In the genomic region with DNA sequence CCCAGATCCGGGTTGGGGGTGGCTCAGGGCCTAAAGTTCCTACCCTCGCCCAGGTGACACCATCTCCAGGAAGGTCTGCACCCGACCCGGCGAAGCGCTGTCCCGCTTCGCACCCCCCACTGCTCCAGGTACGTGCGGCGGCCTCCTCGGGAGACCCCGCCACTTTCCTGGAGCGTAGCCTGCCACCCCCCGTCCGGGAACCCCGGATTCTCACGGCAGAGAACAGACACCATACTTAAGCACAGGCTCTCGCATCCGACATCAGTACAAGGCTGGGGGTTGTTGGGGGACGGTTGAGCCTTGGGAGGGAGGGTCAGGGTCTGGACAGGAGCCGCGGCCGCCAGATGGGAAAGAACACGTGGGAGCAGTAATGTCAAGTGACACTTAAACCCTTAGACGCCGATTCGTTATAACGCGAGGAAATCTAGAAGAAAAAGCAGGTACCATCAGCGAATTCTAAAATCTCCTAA, we compare ENCODE assay signal across 8 cellular contexts. TPM values are rescaled to one million over a fixed set of nuclear protein-coding genes. Genes with fewer than 3 reads are reported as not detected.
DNase-seq lines count a peak whose midpoint lies in the region; ATAC-seq and TF ChIP-seq lines count a peak whose summit lies in the region.

No MANE protein-coding gene starts in this region.

- H3K27ac ChIP-seq in A673 (ENCODE audit: low read depth, low read length, poor library complexity, severe bottlenecking): peak overlapping the region; percentile 98

- no peak for TF ChIP-seq CTCF in A673 (conservative IDR thresholded peaks at IDR 0.05; ENCODE audit: low read depth, low read length)

- peak; percentile 35 for ATAC-seq in HG03280 (IDR thresholded peaks at IDR 0.05; ENCODE audit: unreplicated experiment)
- ATAC-seq in activated CD8-positive, alpha-beta T cell treated with anti-CD3 and anti-CD28 coated beads, Interleukin-2, amount 10 ng/mL, durations not matched to agents 7 days and 5 days: peak; percentile 45

- intact Hi-C loops in A673 (cut with micrococcal nuclease; ENCODE audit: unreplicated experiment): loop anchor here (1.0 kb wide), 1 partner anchor 129 kb away; the partner anchor contains the start of gene ARID4A

- CTCF ChIA-PET in A673 (lab: Charles Lee): no interaction called here
- CTCF ChIA-PET in activated CD8-positive, alpha-beta T cell treated with anti-CD3 and anti-CD28 coated beads, Interleukin-2, amount 10 ng/mL, durations not matched to agents 7 days and 5 days (lab: Charles Lee): interaction anchor here (1.1 kb wide), 2 partner anchors 31 to 129 kb away, joined by 3 to 5 read pairs; partner anchors contain the start of gene TOMM20L

- peak overlapping the region; percentile 91 for H3K4me3 Mint-ChIP-seq in activated CD8-positive, alpha-beta T cell treated with anti-CD3 and anti-CD28 coated beads, Interleukin-2, amount 10 ng/mL, durations not matched to agents 7 days and 5 days

- H3K9me3 ChIP-seq in A673 (ENCODE audit: low read depth, low read length, poor library complexity, severe bottlenecking): no peaks in the 10 kb centered on the region

- H3K4me1 Mint-ChIP-seq in activated CD8-positive, alpha-beta T cell treated with anti-CD3 and anti-CD28 coated beads, Interleukin-2, amount 10 ng/mL, durations not matched to agents 7 days and 5 days (ENCODE audit: low read depth): peaks cover 37% of the 10 kb centered on the region

- H3K4me1 ChIP-seq in A673 (ENCODE audit: insufficient read depth, low read length, poor library complexity, severe bottlenecking): peaks cover 12% of the 10 kb centered on the region

- H3K4me3 ChIP-seq in A673 (ENCODE audit: low read depth, low read length, poor library complexity, severe bottlenecking): peak overlapping the region; percentile 86

- peaks cover 21% of the 10 kb centered on the region for H3K36me3 ChIP-seq in A673 (ENCODE audit: insufficient read depth, low read length, poor library complexity, severe bottlenecking)

- DNase-seq in A673 (ENCODE audit: low spot score) (peak; percentile 73), NCI-H748 treated with DMSO at 0.1 percent for 48 hours (lab: John Stamatoyannopoulos, UW) (peak; percentile 55), midbrain (lab: John Stamatoyannopoulos, UW) (peak; percentile 91)
- peak; percentile 58 for DNase-seq in activated CD8-positive, alpha-beta T cell treated with anti-CD3 and anti-CD28 coated beads, Interleukin-2, amount 10 ng/mL, durations not matched to agents 7 days and 5 days
- DNase-seq in effector CD8-positive, alpha-beta T cell (lab: John Stamatoyannopoulos, UW): peak; percentile 22
- DNase-seq in stimulated activated CD8-positive, alpha-beta memory T cell treated with anti-CD3 and anti-CD28 coated beads, Interleukin-15, amount 100 ng/mL, for 48 hours (ENCODE audit: low read depth in 2 of 2): peak; percentile 9 to 28

- no TSS peak for BruUV-seq in A673 (replicated peaks; lab: Mats Ljungman, UMichigan)

- POLR2A ChIA-PET in A673 (lab: Charles Lee; ENCODE audit: low non-redundant PET): no interaction called here
- POLR2A ChIA-PET in activated CD8-positive, alpha-beta T cell treated with anti-CD3 and anti-CD28 coated beads, Interleukin-2, amount 10 ng/mL, durations not matched to agents 7 days and 5 days (lab: Charles Lee): interaction anchor here (0.6 to 2.3 kb wide), 15 partner anchors 11 to 1822 kb away, joined by 3 to 47 read pairs (median 3); partner anchors contain the start of genes ARID4A, DACT1, PPM1A and TOMM20L

- H3K27ac Mint-ChIP-seq in activated CD8-positive, alpha-beta T cell treated with anti-CD3 and anti-CD28 coated beads, Interleukin-2, amount 10 ng/mL, durations not matched to agents 7 days and 5 days: peak overlapping the region; percentile 95

- H3K27me3 Mint-ChIP-seq in activated CD8-positive, alpha-beta T cell treated with anti-CD3 and anti-CD28 coated beads, Interleukin-2, amount 10 ng/mL, durations not matched to agents 7 days and 5 days (ENCODE audit: low read depth): no peaks in the 10 kb centered on the region

- peak; percentile 45 for TF ChIP-seq POLR2A in GM18526 (IDR thresholded peaks at IDR 0.05; ENCODE audit: extremely low read depth, insufficient read length)

- H3K36me3 Mint-ChIP-seq in activated CD8-positive, alpha-beta T cell treated with anti-CD3 and anti-CD28 coated beads, Interleukin-2, amount 10 ng/mL, durations not matched to agents 7 days and 5 days (ENCODE audit: low read depth): peaks cover 28% of the 10 kb centered on the region

- no peaks in the 10 kb centered on the region for H3K27me3 ChIP-seq in A673 (replicated peaks; ENCODE audit: insufficient read depth, low read depth, low read length, poor library complexity)

- no peaks in the 10 kb centered on the region for H3K9me3 Mint-ChIP-seq in activated CD8-positive, alpha-beta T cell treated with anti-CD3 and anti-CD28 coated beads, Interleukin-2, amount 10 ng/mL, durations not matched to agents 7 days and 5 days (ENCODE audit: insufficient read depth)

RNA-seq across cellular contexts. Expression of gene TIMM9, which starts 0.5 kb away (rescaled TPM):
- total RNA-seq in A673 (2021): 60.3 and 65.7 TPM in 2 replicates
- total RNA-seq in activated CD8-positive, alpha-beta T cell treated with anti-CD3 and anti-CD28 coated beads, Interleukin-2, amount 10 ng/mL, durations not matched to agents 7 days and 5 days: 10 to 100 TPM; 34.6 to 37.7 TPM

RNA-seq across cellular contexts. Expression of gene KIAA0586, which starts 0.7 kb away (rescaled TPM):
- 42.1 and 45.3 TPM in 2 replicates for total RNA-seq in A673 (2021)
- total RNA-seq in activated CD8-positive, alpha-beta T cell treated with anti-CD3 and anti-CD28 coated beads, Interleukin-2, amount 10 ng/mL, durations not matched to agents 7 days and 5 days: 10 to 100 TPM; 24.9 to 27.0 TPM

RNA-seq across cellular contexts. Expression of gene TOMM20L, which starts 31.1 kb away (rescaled TPM):
- not detected in 2 replicates for total RNA-seq in A673 (2021)
- total RNA-seq in activated CD8-positive, alpha-beta T cell treated with anti-CD3 and anti-CD28 coated beads, Interleukin-2, amount 10 ng/mL, durations not matched to agents 7 days and 5 days: not detected

Comparison
In these comparisons a context has a peak if more than half of its experiments do, and no peak if none do; other contexts are left out.
1. Peak in every context shown above with its lines: DNase-seq, ATAC-seq, H3K4me3 ChIP-seq and H3K27ac ChIP-seq.
2. DNase-seq: peak in every context shown above with its lines; median percentile 91 in midbrain; 73 in A673; 58 in activated CD8-positive, alpha-beta T cell treated with anti-CD3 and anti-CD28 coated beads, Interleukin-2, amount 10 ng/mL, durations not matched to agents 7 days and 5 days; 55 in NCI-H748 treated with DMSO at 0.1 percent for 48 hours; 22 in effector CD8-positive, alpha-beta T cell; 18 in stimulated activated CD8-positive, alpha-beta memory T cell treated with anti-CD3 and anti-CD28 coated beads, Interleukin-15, amount 100 ng/mL, for 48 hours.